In genomic region chr5:33933723-33934544, GRCh38 we compare ENCODE assay signal across 11 cellular contexts. TPM values are rescaled to one million over a fixed set of nuclear protein-coding genes. Genes with fewer than 3 reads are reported as not detected.
DNase-seq lines count a peak whose midpoint lies in the region; ATAC-seq and TF ChIP-seq lines count a peak whose summit lies in the region.
"Had no signal": no experiment of that assay in that cellular context is flagged by ENCODE, and none has a peak within 500 bp of the region (broad histone marks: within the 10 kb centered on the region; RNA-seq: fewer than 3 reads in every experiment).

No MANE protein-coding gene starts in this region.

- H3K36me3 ChIP-seq in hepatocyte (replicated peaks; ENCODE audit: insufficient read depth, low read depth), result no peaks in the 10 kb centered on the region
- H3K36me3 ChIP-seq: gastroesophageal sphincter had no signal

- H3K4me3 ChIP-seq in hepatocyte, result no peak overlapping the region
- H3K4me3 ChIP-seq: gastroesophageal sphincter had no signal

- no peak overlapping the region for H3K4me3 Mint-ChIP-seq in stimulated activated naive B cell treated with anti-CD40 and anti-IgM and Interleukin-4, amounts not matched to agents 10 μg/mL and 1 μg/mL and 100 μg/mL, for 72 hours
- H3K4me3 Mint-ChIP-seq: naive B cell; T-helper 1 cell treated with Interleukin-12 subunit alpha and Interleukin-12 subunit beta and Interleukin-4 antibody, amounts not matched to agents 30 μg/mL and 1 μg/mL, for 36 hours had no signal

- whole genome bisulfite sequencing in hepatocyte (ENCODE audit: low lambda C conversion rate, missing lambda C conversion rate), result 90% methylated on average over 4 of the region's 4 CpGs

- H3K27me3 Mint-ChIP-seq in stimulated activated naive B cell treated with anti-CD40 and anti-IgM and Interleukin-4, amounts not matched to agents 10 μg/mL and 1 μg/mL and 100 μg/mL, for 72 hours, result peaks cover 48 to 63% of the 10 kb centered on the region in 2 donors

- no peak overlapping the region for H2AFZ ChIP-seq in hepatocyte

- H3K36me3 Mint-ChIP-seq in stimulated activated naive B cell treated with anti-CD40 and anti-IgM and Interleukin-4, amounts not matched to agents 10 μg/mL and 1 μg/mL and 100 μg/mL, for 72 hours, result no peaks in the 10 kb centered on the region
- H3K36me3 Mint-ChIP-seq: naive B cell had no signal

- H3K4me2 ChIP-seq in hepatocyte, result no peak overlapping the region

- H3K79me2 ChIP-seq in hepatocyte, result no peaks in the 10 kb centered on the region

- no peaks in the 10 kb centered on the region for H4K20me1 ChIP-seq in hepatocyte (ENCODE audit: insufficient read depth, poor library complexity, severe bottlenecking)

- DNase-seq in NOMO-1 treated with DMSO at 0.1 percent for 48 hours (lab: John Stamatoyannopoulos, UW; ENCODE audit: unreplicated experiment), result peak; percentile 53
- DNase-seq in NOMO-1 treated with dmso at 0.1 percent for 144 hours (lab: John Stamatoyannopoulos, UW; ENCODE audit: unreplicated experiment), result no peak
- peak; percentile 66 for DNase-seq in M059J (ENCODE audit: low read depth)
- DNase-seq in stimulated activated naive B cell treated with anti-CD40 and anti-IgM and Interleukin-4, amounts not matched to agents 10 μg/mL and 1 μg/mL and 100 μg/mL, for 72 hours, result no peak
- no peak for DNase-seq in COLO829 (ENCODE audit: low spot score)
- no peak for DNase-seq in GOT3 (lab: John Stamatoyannopoulos, UW)
- DNase-seq in hepatocyte (ENCODE audit: low spot score), result no peak

- no peaks in the 10 kb centered on the region for H3K9me2 ChIP-seq in hepatocyte (replicated peaks; ENCODE audit: insufficient read depth)

- H3K9me3 ChIP-seq in hepatocyte (ENCODE audit: low read depth), result no peaks in the 10 kb centered on the region
- H3K9me3 ChIP-seq: gastroesophageal sphincter had no signal

- H3K27ac ChIP-seq in hepatocyte, result no peak overlapping the region
- H3K27ac ChIP-seq: gastroesophageal sphincter had no signal

- H3K9me3 Mint-ChIP-seq in stimulated activated naive B cell treated with anti-CD40 and anti-IgM and Interleukin-4, amounts not matched to agents 10 μg/mL and 1 μg/mL and 100 μg/mL, for 72 hours, result no peaks in the 10 kb centered on the region
- H3K9me3 Mint-ChIP-seq: naive B cell; T-helper 1 cell treated with Interleukin-12 subunit alpha and Interleukin-12 subunit beta and Interleukin-4 antibody, amounts not matched to agents 30 μg/mL and 1 μg/mL, for 36 hours had no signal

- peaks cover 4% of the 10 kb centered on the region for H3K27me3 ChIP-seq in hepatocyte

- H3K4me1 ChIP-seq in hepatocyte (ENCODE audit: insufficient read depth), result no peaks in the 10 kb centered on the region

- ATAC-seq in HG02852 (IDR thresholded peaks at IDR 0.05; ENCODE audit: unreplicated experiment), result peak; percentile 86
- peak; percentile 86 to 88 for ATAC-seq in stimulated activated naive B cell treated with anti-CD40 and anti-IgM and Interleukin-4, amounts not matched to agents 10 μg/mL and 1 μg/mL and 100 μg/mL, for 72 hours (replicated peaks)
- ATAC-seq: gastroesophageal sphincter had no signal

- H3K4me1 Mint-ChIP-seq in stimulated activated naive B cell treated with anti-CD40 and anti-IgM and Interleukin-4, amounts not matched to agents 10 μg/mL and 1 μg/mL and 100 μg/mL, for 72 hours, result peaks cover 9 to 17% of the 10 kb centered on the region in 2 donors

- peak overlapping the region; percentile 43 for H3K27ac Mint-ChIP-seq in stimulated activated naive B cell treated with anti-CD40 and anti-IgM and Interleukin-4, amounts not matched to agents 10 μg/mL and 1 μg/mL and 100 μg/mL, for 72 hours
- H3K27ac Mint-ChIP-seq: naive B cell; T-helper 1 cell treated with Interleukin-12 subunit alpha and Interleukin-12 subunit beta and Interleukin-4 antibody, amounts not matched to agents 30 μg/mL and 1 μg/mL, for 36 hours had no signal

- TF ChIP-seq CTCF in hepatocyte (IDR thresholded peaks at IDR 0.05; ENCODE audit: poor library complexity), result no peak

RNA-seq across cellular contexts. Expression of gene RXFP3, which starts 2.3 kb away (rescaled TPM):
- total RNA-seq in M059J (2014; rRNA removed; shearing (Covaris generic)), result not detected in 2 replicates
- total RNA-seq in hepatocyte, result not detected in 2 replicates
- polyA plus RNA-seq in hepatocyte, result not detected in 2 replicates
- total RNA-seq: gastroesophageal sphincter had no signal

RNA-seq across cellular contexts. Expression of gene ADAMTS12, which starts 42.1 kb away (rescaled TPM):
- 13.5 and 16.7 TPM in 2 replicates for total RNA-seq in M059J (2014; rRNA removed; shearing (Covaris generic))
- 8.7 and 8.9 TPM in 2 replicates for total RNA-seq in hepatocyte
- 3.2 and 4.2 TPM in 2 replicates for polyA plus RNA-seq in hepatocyte

RNA-seq across cellular contexts. Expression of gene SLC45A2, which starts 50.6 kb away (rescaled TPM):
- total RNA-seq in M059J (2014; rRNA removed; shearing (Covaris generic)), result not detected in 2 replicates
- total RNA-seq in hepatocyte, result 1.4 TPM in 1 of 2 replicates, not detected in the other
- 0.97 and 1.8 TPM in 2 replicates for polyA plus RNA-seq in hepatocyte

Comparison
In these comparisons a context has a peak if more than half of its experiments do, and no peak if none do; other contexts are left out.
1. DNase-seq: peak in NOMO-1 treated with DMSO at 0.1 percent for 48 hours (single experiment) and M059J (single experiment); none in NOMO-1 treated with dmso at 0.1 percent for 144 hours (single experiment), stimulated activated naive B cell treated with anti-CD40 and anti-IgM and Interleukin-4, amounts not matched to agents 10 μg/mL and 1 μg/mL and 100 μg/mL, for 72 hours (single experiment), COLO829 (single experiment), GOT3 (single experiment) and hepatocyte (single experiment).